8 cellular contexts compared by ENCODE assay signal in the genomic region with DNA sequence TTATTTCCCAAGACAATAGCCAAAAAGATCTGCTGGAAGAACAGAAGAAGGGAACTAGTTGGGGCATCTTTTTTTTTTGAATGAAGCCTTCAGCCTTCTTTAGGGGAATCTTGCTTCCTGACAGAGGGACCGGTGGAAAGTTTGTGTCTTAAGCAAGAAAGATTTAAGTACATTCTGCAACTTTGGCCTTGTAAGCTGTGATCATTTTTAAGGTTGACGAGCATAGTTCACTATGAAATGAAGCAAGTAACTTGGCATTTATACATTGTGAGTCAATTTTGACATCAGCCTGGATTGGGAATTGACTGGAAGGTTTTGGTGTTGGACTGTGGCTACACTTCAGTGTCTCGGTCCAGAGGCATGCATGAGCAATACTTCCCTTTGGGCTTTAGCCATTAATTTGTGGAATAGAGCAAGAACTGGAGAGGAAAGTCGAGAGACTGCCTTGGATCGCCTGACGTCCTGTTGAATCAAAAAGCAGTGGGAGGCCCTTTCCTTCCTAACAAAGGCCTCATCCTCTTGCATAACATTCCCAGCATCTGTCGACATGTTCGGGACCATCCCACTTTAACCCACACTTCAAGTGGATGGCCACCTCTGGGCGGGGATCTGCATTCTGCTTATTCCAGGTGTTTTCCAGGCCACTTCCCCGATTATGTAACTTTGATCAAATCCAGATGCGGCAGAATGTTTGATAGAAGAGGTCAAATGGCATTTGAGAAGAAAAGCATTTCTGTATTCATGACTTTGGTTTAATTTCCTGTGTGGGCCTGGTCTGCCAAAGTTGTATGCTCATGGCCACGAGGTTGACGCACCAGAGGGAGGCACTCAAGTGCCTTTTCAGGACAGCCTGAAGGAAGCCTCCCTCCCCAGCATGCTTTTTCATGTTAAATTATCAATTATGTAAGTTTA. TPM values are rescaled to one million over a fixed set of nuclear protein-coding genes. Genes with fewer than 3 reads are reported as not detected.
DNase-seq lines count a peak whose midpoint lies in the region; ATAC-seq and TF ChIP-seq lines count a peak whose summit lies in the region.

No MANE protein-coding gene starts in this region.

- no peaks in the 10 kb centered on the region for H3K9me3 Mint-ChIP-seq in activated CD4-positive, alpha-beta T cell treated with anti-CD3 and anti-CD28 coated beads, Interleukin-2, amount 10 ng/mL, durations not matched to agents 24 days and 14 days

- H2AK9ac ChIP-seq in IMR-90 (replicated peaks; ENCODE audit: low read depth, low read length, poor library complexity) = no peak overlapping the region

- peak overlapping the region; percentile 75 for H3K56ac ChIP-seq in IMR-90 (ENCODE audit: extremely low read depth, insufficient read depth, low read length)

- H3K4me3 Mint-ChIP-seq in activated CD4-positive, alpha-beta T cell treated with anti-CD3 and anti-CD28 coated beads, Interleukin-2, amount 10 ng/mL, durations not matched to agents 24 days and 14 days = no peak overlapping the region

- H3K36me3 Mint-ChIP-seq in activated CD4-positive, alpha-beta T cell treated with anti-CD3 and anti-CD28 coated beads, Interleukin-2, amount 10 ng/mL, durations not matched to agents 24 days and 14 days (ENCODE audit: low read depth) = peaks cover 2% of the 10 kb centered on the region

- peak; percentile 39 for TF ChIP-seq CTCF in IMR-90 (conservative IDR thresholded peaks at IDR 0.05; ENCODE audit: low read depth, low read length)
- no peak for TF ChIP-seq CTCF in testis (IDR thresholded peaks at IDR 0.05)

- peak overlapping the region; percentile 81 for H3K4me2 ChIP-seq in IMR-90 (ENCODE audit: low read depth, low read length)

- H3K4me1 Mint-ChIP-seq in activated CD4-positive, alpha-beta T cell treated with anti-CD3 and anti-CD28 coated beads, Interleukin-2, amount 10 ng/mL, durations not matched to agents 24 days and 14 days = peaks cover 12% of the 10 kb centered on the region

- peak overlapping the region; percentile 38 for H2BK120ac ChIP-seq in IMR-90 (ENCODE audit: low read depth, low read length)

- no peak overlapping the region; the same call in 1 of the 2 replicates for H4K5ac ChIP-seq in IMR-90 (ENCODE audit: low read depth, low read length)

- peak overlapping the region; percentile 94 for H2BK5ac ChIP-seq in IMR-90 (ENCODE audit: low read depth, low read length, poor library complexity, severe bottlenecking)

- no peak overlapping the region for H3K27ac Mint-ChIP-seq in activated CD4-positive, alpha-beta T cell treated with anti-CD3 and anti-CD28 coated beads, Interleukin-2, amount 10 ng/mL, durations not matched to agents 24 days and 14 days

- peak overlapping the region; percentile 68; the same call in 1 of the 2 replicates for H3K23ac ChIP-seq in IMR-90 (ENCODE audit: low read depth, low read length)

- peaks cover 17% of the 10 kb centered on the region for H3K9me1 ChIP-seq in IMR-90 (ENCODE audit: insufficient read depth, low read length)

- H3K4me1 ChIP-seq in IMR-90 (ENCODE audit: control insufficient read depth, insufficient read depth, low read length) (peaks cover 27% of the 10 kb centered on the region), testis (peaks cover 41% of the 10 kb centered on the region)

- no peaks in the 10 kb centered on the region for H3K9me3 ChIP-seq in IMR-90 (ENCODE audit: control insufficient read depth, insufficient read depth, low read length)
- H3K9me3 ChIP-seq in testis = no peaks in the 10 kb centered on the region

- dilution Hi-C loops in IMR-90 (cut with HindIII; ENCODE audit: low sequenced_read_pairs, unreplicated experiment) = no loop called here

- CTCF ChIA-PET in IMR-90 (lab: Yijun Ruan, JAX) = interaction anchor here (1.0 to 1.1 kb wide), 2 partner anchors 15 to 120 kb away, joined by 3 to 5 read pairs; no protein-coding TSS in a partner anchor

- no peak overlapping the region for H2AFZ ChIP-seq in IMR-90 (replicated peaks; ENCODE audit: low read length, poor library complexity)

- H3K27me3 Mint-ChIP-seq in activated CD4-positive, alpha-beta T cell treated with anti-CD3 and anti-CD28 coated beads, Interleukin-2, amount 10 ng/mL, durations not matched to agents 24 days and 14 days = no peaks in the 10 kb centered on the region

- peak overlapping the region in 1 of 2 experiments; percentile 12; a peak in 2 of 4 replicates for H4K8ac ChIP-seq in IMR-90 (ENCODE audit: low read depth in 2 of 2, low read length in 2 of 2)

- H2BK15ac ChIP-seq in IMR-90 (ENCODE audit: low read depth, low read length) = 0 out of 3 replicates have a peak overlapping the region, but pooled peaks have one; percentile 7

- peak overlapping the region; percentile 63 for H4K91ac ChIP-seq in IMR-90 (ENCODE audit: insufficient read depth, low read depth, low read length)

- ATAC-seq in IMR-90 (ENCODE audit: low read depth) (peak; percentile 76), HG02973 (IDR thresholded peaks at IDR 0.05; ENCODE audit: unreplicated experiment) (no peak)

- H2AK5ac ChIP-seq in IMR-90 (ENCODE audit: low read depth, low read length) = peak overlapping the region; percentile 49

- WGBS in IMR-90 (ENCODE audit: extremely low coverage in 2 of 2, insufficient read length in 1 of 2), 2 experiments = 0% methylated on average over 2 of the region's 13 CpGs; no CpG with 5 or more reads in 1 of the 2 experiments
- 44 to 48% methylated on average over 13 of the region's 13 CpGs for WGBS in testis, 2 donors

- H2BK20ac ChIP-seq in IMR-90 (ENCODE audit: low read depth, low read length) = peak overlapping the region; percentile 13

- peak overlapping the region; percentile 1; the same call in 1 of the 2 replicates for H3K14ac ChIP-seq in IMR-90 (replicated peaks; ENCODE audit: low read depth, low read length)

- H3K36me3 ChIP-seq in IMR-90 (ENCODE audit: control insufficient read depth, insufficient read depth, low read length) (peaks cover 8% of the 10 kb centered on the region), testis (ENCODE audit: low read depth, missing control alignments) (no peaks in the 10 kb centered on the region)

- TF ChIP-seq RAD21 in IMR-90 (IDR thresholded peaks at IDR 0.05; ENCODE audit: low read length) = no peak; the same call in 1 of the 2 replicates

- BruUV-seq in IMR-90 (replicated peaks; lab: Mats Ljungman, UMichigan) = TSS peak; percentile 97

- peak; percentile 78 for TF ChIP-seq POLR2A in IMR-90 (IDR thresholded peaks at IDR 0.05; ENCODE audit: low read depth, low read length)
- TF ChIP-seq POLR2A in testis (IDR thresholded peaks at IDR 0.05) = no peak

- H4K20me1 ChIP-seq in IMR-90 (ENCODE audit: insufficient read depth, low read length) = peaks cover 72% of the 10 kb centered on the region

- peak overlapping the region; percentile 50 for H3K18ac ChIP-seq in IMR-90 (ENCODE audit: low read depth, low read length)

- H3K4me3 ChIP-seq in IMR-90 (ENCODE audit: insufficient read depth, low read depth, low read length) = no peak overlapping the region
- H3K4me3 ChIP-seq in testis = no peak overlapping the region

- intact Hi-C loops in IMR-90 (cut with micrococcal nuclease) = loop anchor here (1.0 to 2.0 kb wide), 2 partner anchors 13 to 67 kb away; no protein-coding TSS in a partner anchor
- intact Hi-C loops in testis (cut with DNase I; ENCODE audit: low total_unique reads) = no loop called here
- intact Hi-C loops in activated CD4-positive, alpha-beta T cell treated with anti-CD3 and anti-CD28 coated beads, Interleukin-2, amount 10 ng/mL, durations not matched to agents 24 days and 14 days (cut with micrococcal nuclease) = no loop called here

- in situ Hi-C loops in IMR-90 (cut with MboI; ENCODE audit: low sequenced_read_pairs) = no loop called here

- H3K27ac ChIP-seq in IMR-90 (ENCODE audit: insufficient read depth, low read length) = peak overlapping the region; percentile 73
- peak overlapping the region; percentile 91 for H3K27ac ChIP-seq in cingulate gyrus (ENCODE audit: low read depth, low read length)
- H3K27ac ChIP-seq in testis = peak overlapping the region; percentile 78 to 87

- H3K9ac ChIP-seq in IMR-90 (ENCODE audit: low read depth, low read length) = no peak overlapping the region

- no peaks in the 10 kb centered on the region for H3K27me3 ChIP-seq in IMR-90 (ENCODE audit: control insufficient read depth, insufficient read depth, low read length)
- H3K27me3 ChIP-seq in testis = no peaks in the 10 kb centered on the region

- H3K79me1 ChIP-seq in IMR-90 (ENCODE audit: low read depth in 1 of 2, low read length in 2 of 2) = peaks cover 4 to 58% of the 10 kb centered on the region in 2 experiments; a peak in 2 of 4 replicates

- DNase-seq in IMR-90 (peak; percentile 100), kidney tubule cell (ENCODE audit: low spot score) (peak; percentile 98), testis (peak; percentile 58), SHP77 treated with DMSO at 0.1 percent for 48 hours (lab: John Stamatoyannopoulos, UW) (no peak), NCI-H748 treated with DMSO at 0.1 percent for 48 hours (lab: John Stamatoyannopoulos, UW) (no peak)
- DNase-seq in activated CD4-positive, alpha-beta T cell treated with anti-CD3 and anti-CD28 coated beads, Interleukin-2, amount 10 ng/mL, durations not matched to agents 24 days and 14 days = no peak

- POLR2A ChIA-PET in IMR-90 (lab: Charles Lee; ENCODE audit: unreplicated experiment) = no interaction called here

- peak overlapping the region; percentile 42 for H3K4ac ChIP-seq in IMR-90 (ENCODE audit: low read depth, low read length)

TF ChIP-seq in IMR-90, 13 proteins besides CTCF, POLR2A, EP300 and RAD21 (continues in another document):
- no peak for TF ChIP-seq NFE2L2 (IDR thresholded peaks at IDR 0.05; ENCODE audit: low read depth, low read length)

RNA-seq across cellular contexts. Expression of a gene that starts 12.5 kb away (rescaled TPM):
- total RNA-seq in IMR-90 (2012; rRNA removed) (31.9 and 33.7 TPM in 2 replicates), testis (10 to 100 TPM; 57.2 to 65.9 TPM)
- polyA plus RNA-seq in IMR-90 (2012; rRNA removed) (49.1 and 50.7 TPM in 2 replicates), testis (ENCODE audit: insufficient read depth, low read depth, low replicate concordance) (51.0 TPM)
- polyA plus RNA-seq in IMR-90 (2012; cell fraction: cytosol; rRNA removed) = 35.4 and 41.3 TPM in 2 replicates
- polyA plus RNA-seq in IMR-90 (2012; cell fraction: nucleus; rRNA removed; ENCODE audit: low replicate concordance) = 61.9 and 74.7 TPM in 2 replicates
- 32.6 and 35.7 TPM in 2 replicates for total RNA-seq in activated CD4-positive, alpha-beta T cell treated with anti-CD3 and anti-CD28 coated beads, Interleukin-2, amount 10 ng/mL, durations not matched to agents 24 days and 14 days

RNA-seq across cellular contexts. Expression of a gene that starts 49.0 kb away (rescaled TPM):
- not detected in 2 replicates for total RNA-seq in IMR-90 (2012; rRNA removed)
- not detected in 2 replicates for polyA plus RNA-seq in IMR-90 (2012; rRNA removed)
- not detected in 2 replicates for polyA plus RNA-seq in IMR-90 (2012; cell fraction: cytosol; rRNA removed)
- polyA plus RNA-seq in IMR-90 (2012; cell fraction: nucleus; rRNA removed; ENCODE audit: low replicate concordance) = not detected in 2 replicates
- total RNA-seq in testis = under 1 TPM in 1 of 2 donors, not detected in 1; 0.24 TPM
- not detected for polyA plus RNA-seq in testis (ENCODE audit: insufficient read depth, low read depth, low replicate concordance)
- total RNA-seq in activated CD4-positive, alpha-beta T cell treated with anti-CD3 and anti-CD28 coated beads, Interleukin-2, amount 10 ng/mL, durations not matched to agents 24 days and 14 days = not detected in 2 replicates

Comparison
In these comparisons a context has a peak if more than half of its experiments do, and no peak if none do; other contexts are left out.
1. DNase-seq: peak in IMR-90 (single experiment), kidney tubule cell (single experiment) and testis (single experiment); none in SHP77 treated with DMSO at 0.1 percent for 48 hours (single experiment), NCI-H748 treated with DMSO at 0.1 percent for 48 hours (single experiment) and activated CD4-positive, alpha-beta T cell treated with anti-CD3 and anti-CD28 coated beads, Interleukin-2, amount 10 ng/mL, durations not matched to agents 24 days and 14 days (single experiment).
2. Peak in every context shown above with its lines, with median percentiles within 50 percentile points of each other: H3K27ac ChIP-seq.